1 cellular context compared by ENCODE assay signal in genomic region chr12:125225641-125226040, GRCh38.
TF ChIP-seq lines count a peak whose summit lies in the region.

No MANE protein-coding gene starts in this region.

TF ChIP-seq in GM23338, 12 proteins besides CTCF, POLR2A, EP300 and RAD21 (continued from another document):
- TF ChIP-seq REST (IDR thresholded peaks at IDR 0.05; ENCODE audit: unreplicated experiment), result no peak
- TF ChIP-seq STAT1 (IDR thresholded peaks at IDR 0.05; ENCODE audit: unreplicated experiment), result no peak
- TF ChIP-seq ETS1 (IDR thresholded peaks at IDR 0.05), result no peak
- no peak for TF ChIP-seq ZNF114 (CRISPR knock-in tag; IDR thresholded peaks at IDR 0.05)
- TF ChIP-seq EZH2 (IDR thresholded peaks at IDR 0.05; ENCODE audit: low read depth, unreplicated experiment), result no peak
- TF ChIP-seq JUNB (IDR thresholded peaks at IDR 0.05; ENCODE audit: unreplicated experiment), result no peak
- TF ChIP-seq ZNF462 (CRISPR knock-in tag; IDR thresholded peaks at IDR 0.05), result no peak
TF ChIP-seq in GM23338: peak in this region for 0.
